Comparison of ENCODE assay signal across 7 cellular contexts in genomic region chr15:27134481-27134880, GRCh38.
"Had no signal": no experiment of that assay in that cellular context is flagged by ENCODE, and none has a peak within 500 bp of the region (broad histone marks: within the 10 kb centered on the region; RNA-seq: fewer than 3 reads in every experiment).

No MANE protein-coding gene starts in this region.

- ATAC-seq: GM23338 had no signal

- DNase-seq: H9, HCEC 1CT, IMR-90 had no signal

- H3K4me2 ChIP-seq: GM23338 had no signal

- H2AFZ ChIP-seq: GM23338 had no signal

- H3K9me3 Mint-ChIP-seq: GM23338 had no signal

- H3K4me3 Mint-ChIP-seq: GM23338, H9 had no signal

- H3K4me3 ChIP-seq: GM23338 had no signal

- H3K27ac Mint-ChIP-seq: GM23338, H9 had no signal

- H3K4me1 Mint-ChIP-seq: GM23338 had no signal

- FAIRE-seq: H1, H54, HTR-8/SVneo had no signal
